Comparison of ENCODE assay signal across 8 cellular contexts in the genomic region with DNA sequence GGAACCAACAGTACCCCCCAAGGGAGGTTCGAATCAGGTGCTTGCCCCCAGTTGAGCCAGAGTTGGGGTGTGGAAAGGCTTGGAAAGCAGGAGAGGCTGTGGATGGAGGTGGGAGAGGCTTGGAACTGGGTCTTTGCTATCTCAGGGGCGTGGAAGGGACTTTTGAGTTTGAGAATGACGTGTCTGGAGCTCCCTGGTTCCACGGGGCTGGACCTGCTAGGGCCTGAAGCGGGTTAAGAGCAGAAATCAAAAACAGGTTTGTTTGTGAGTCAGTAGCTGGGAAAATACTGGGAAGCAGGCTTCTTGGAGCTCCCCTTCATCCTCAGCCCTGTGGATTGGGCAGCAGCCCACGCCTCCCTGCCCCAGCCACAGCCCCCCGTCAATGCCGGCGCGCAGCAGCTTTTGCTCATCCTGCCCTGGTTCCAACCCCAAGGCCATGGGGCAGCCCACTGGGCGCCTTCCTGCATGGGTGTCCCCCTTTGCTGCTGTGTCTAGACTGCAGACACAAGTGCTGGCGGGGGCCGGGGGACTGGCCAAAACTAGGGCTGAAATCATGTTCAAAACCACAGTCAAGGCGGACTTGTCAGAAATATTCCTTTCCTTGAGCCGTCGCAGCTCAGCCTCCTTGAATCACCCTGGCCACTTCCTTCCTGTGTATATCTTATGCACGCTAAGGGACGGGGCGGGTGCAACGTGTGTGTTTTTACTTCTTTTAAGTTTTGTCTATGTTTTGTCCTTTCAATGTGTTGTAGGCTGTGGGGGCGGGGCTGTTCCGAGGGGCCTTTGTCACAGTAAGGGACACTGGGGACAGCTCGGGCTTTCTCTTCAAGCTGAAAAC.
DNase-seq lines count a peak whose midpoint lies in the region; ATAC-seq and TF ChIP-seq lines count a peak whose summit lies in the region.

No MANE protein-coding gene starts in this region.

- H3K4me3 Mint-ChIP-seq in Caco-2 (ENCODE audit: unreplicated experiment), result peak overlapping the region; percentile 32

- H3K4me3 ChIP-seq in Caco-2 (ENCODE audit: low read depth, low read length) (no peak overlapping the region), skeletal muscle cell (ENCODE audit: low read depth, low read length) (no peak overlapping the region)

- no peaks in the 10 kb centered on the region for H3K9me3 Mint-ChIP-seq in Caco-2 (ENCODE audit: unreplicated experiment)

- H3K4me1 ChIP-seq in Caco-2, result no peaks in the 10 kb centered on the region

- POLR2A ChIA-PET in Caco-2 (lab: Charles Lee), result no interaction called here

- no peaks in the 10 kb centered on the region for H3K36me3 ChIP-seq in Caco-2 (ENCODE audit: control insufficient read depth, insufficient read depth, low read length)

- BruUV-seq in Caco-2 (replicated peaks; lab: Mats Ljungman, UMichigan), result no TSS peak

- no peaks in the 10 kb centered on the region for H3K27me3 ChIP-seq in Caco-2 (replicated peaks; ENCODE audit: control insufficient read depth, insufficient read depth, low read length)

- CTCF ChIA-PET in Caco-2 (lab: Charles Lee), result interaction anchor here (0.5 to 1.9 kb wide), 27 partner anchors 12 to 307 kb away, joined by 3 to 20 read pairs (median 4); a partner anchor contains a TSS

- no peak for TF ChIP-seq CTCF in Caco-2 (IDR thresholded peaks at IDR 0.05; ENCODE audit: insufficient read depth in 1 of 2, low read depth in 1 of 2, low read length in 1 of 2, severe bottlenecking in 1 of 2, unreplicated experiment in 1 of 2)

- H3K36me3 Mint-ChIP-seq in Caco-2 (ENCODE audit: insufficient read depth, unreplicated experiment), result no peaks in the 10 kb centered on the region

- no peak for DNase-seq in Caco-2
- DNase-seq in MV-4-11 (lab: John Stamatoyannopoulos, UW), result peak; percentile 97
- peak; percentile 76 for DNase-seq in activated T-cell treated with anti-CD3 and anti-CD28 coated beads for 1 hour (ENCODE audit: low read depth)
- peak; percentile 89 for DNase-seq in fibroblast of peridontal ligament (ENCODE audit: extremely low read depth)
- peak; percentile 65 for DNase-seq in skeletal muscle cell (ENCODE audit: low read depth)
- DNase-seq in NCI-H187 treated with DMSO at 0.1 percent for 48 hours (lab: John Stamatoyannopoulos, UW), result no peak
- DNase-seq in NCI-H146 (lab: John Stamatoyannopoulos, UW), result no peak

- intact Hi-C loops in Caco-2 (cut with micrococcal nuclease; ENCODE audit: unreplicated experiment), result loop anchor here (1.0 to 5.0 kb wide), 5 partner anchors 42 to 234 kb away; no protein-coding TSS in a partner anchor

- H3K9me3 ChIP-seq in Caco-2, result no peaks in the 10 kb centered on the region

- peak; percentile 37 for ATAC-seq in GM21786 (IDR thresholded peaks at IDR 0.05; ENCODE audit: unreplicated experiment)

- no peak overlapping the region for H3K27ac Mint-ChIP-seq in Caco-2 (ENCODE audit: unreplicated experiment)

- no peaks in the 10 kb centered on the region for H3K27me3 Mint-ChIP-seq in Caco-2 (ENCODE audit: insufficient read depth, unreplicated experiment)

- peaks cover 12% of the 10 kb centered on the region for H3K4me1 Mint-ChIP-seq in Caco-2 (ENCODE audit: low read depth, unreplicated experiment)

Comparison
In these comparisons a context has a peak if more than half of its experiments do, and no peak if none do; other contexts are left out.
1. DNase-seq: peak in MV-4-11 (single experiment), activated T-cell treated with anti-CD3 and anti-CD28 coated beads for 1 hour (single experiment), fibroblast of peridontal ligament (single experiment) and skeletal muscle cell (single experiment); none in Caco-2 (0 of 2), NCI-H187 treated with DMSO at 0.1 percent for 48 hours (single experiment) and NCI-H146 (single experiment).